Comparison of ENCODE assay signal across 21 cellular contexts in genomic region chr19:32800757-32801156, GRCh38.
DNase-seq lines count a peak whose midpoint lies in the region; ATAC-seq and TF ChIP-seq lines count a peak whose summit lies in the region.
"Had no signal": no experiment of that assay in that cellular context is flagged by ENCODE, and none has a peak within 500 bp of the region (broad histone marks: within the 10 kb centered on the region; RNA-seq: fewer than 3 reads in every experiment).

No MANE protein-coding gene starts in this region.

- no peak overlapping the region for H3K27ac Mint-ChIP-seq in stimulated activated naive CD8-positive, alpha-beta T cell treated with anti-CD3 and anti-CD28 coated beads, Interleukin-15, Interleukin-2, amounts not matched to agents 100 ng/mL and 50 ng/mL, for 24 hours
- H3K27ac Mint-ChIP-seq in activated naive CD8-positive, alpha-beta T cell treated with anti-CD3 and anti-CD28 coated beads for 36 hours: no peak overlapping the region
- H3K27ac Mint-ChIP-seq: CD14-positive monocyte had no signal

- H3K4me1 ChIP-seq in body of pancreas: no peaks in the 10 kb centered on the region
- H3K4me1 ChIP-seq: HAP-1, SJSA1 had no signal

- no peaks in the 10 kb centered on the region for H3K27me3 Mint-ChIP-seq in stimulated activated naive CD8-positive, alpha-beta T cell treated with anti-CD3 and anti-CD28 coated beads, Interleukin-15, Interleukin-2, amounts not matched to agents 100 ng/mL and 50 ng/mL, for 24 hours
- no peaks in the 10 kb centered on the region for H3K27me3 Mint-ChIP-seq in activated naive CD8-positive, alpha-beta T cell treated with anti-CD3 and anti-CD28 coated beads for 36 hours

- peaks cover 8% of the 10 kb centered on the region for H3K4me1 Mint-ChIP-seq in stimulated activated naive CD8-positive, alpha-beta T cell treated with anti-CD3 and anti-CD28 coated beads, Interleukin-15, Interleukin-2, amounts not matched to agents 100 ng/mL and 50 ng/mL, for 24 hours (ENCODE audit: low read depth)
- H3K4me1 Mint-ChIP-seq in activated naive CD8-positive, alpha-beta T cell treated with anti-CD3 and anti-CD28 coated beads for 36 hours: peaks cover 23% of the 10 kb centered on the region
- H3K4me1 Mint-ChIP-seq: CD14-positive monocyte had no signal

- no peaks in the 10 kb centered on the region for H3K36me3 ChIP-seq in body of pancreas (replicated peaks in 1 of 2; ENCODE audit: insufficient read depth in 1 of 2, low read depth in 2 of 2)
- H3K36me3 ChIP-seq: HAP-1, SJSA1 had no signal

- H3K4me3 Mint-ChIP-seq in stimulated activated naive CD8-positive, alpha-beta T cell treated with anti-CD3 and anti-CD28 coated beads, Interleukin-15, Interleukin-2, amounts not matched to agents 100 ng/mL and 50 ng/mL, for 24 hours: peak overlapping the region; percentile 5
- peak overlapping the region; percentile 45 for H3K4me3 Mint-ChIP-seq in activated naive CD8-positive, alpha-beta T cell treated with anti-CD3 and anti-CD28 coated beads for 36 hours
- H3K4me3 Mint-ChIP-seq: CD14-positive monocyte had no signal

- no peaks in the 10 kb centered on the region for H3K27me3 ChIP-seq in body of pancreas

- TF ChIP-seq CTCF in body of pancreas (IDR thresholded peaks at IDR 0.05): no peak

- no peak overlapping the region for H3K4me3 ChIP-seq in body of pancreas
- H3K4me3 ChIP-seq: HAP-1, SJSA1 had no signal

- intact Hi-C loops in body of pancreas (cut with DNase I): no loop called here

- no peak for ATAC-seq in stimulated activated naive CD8-positive, alpha-beta T cell treated with anti-CD3 and anti-CD28 coated beads, Interleukin-15, Interleukin-2, amounts not matched to agents 100 U/mL and 50 U/mL, for 24 hours
- no peak for ATAC-seq in body of pancreas
- ATAC-seq in HG02623 (IDR thresholded peaks at IDR 0.05; ENCODE audit: unreplicated experiment): no peak
- ATAC-seq: Right ventricle myocardium inferior had no signal

- no peak overlapping the region for H3K27ac ChIP-seq in body of pancreas
- H3K27ac ChIP-seq: SJSA1 had no signal

- DNase-seq in stimulated activated naive CD8-positive, alpha-beta T cell treated with anti-CD3 and anti-CD28 coated beads, Interleukin-15, Interleukin-2, amounts not matched to agents 100 U/mL and 50 U/mL, for 24 hours: no peak
- no peak for DNase-seq in activated naive CD8-positive, alpha-beta T cell treated with anti-CD3 and anti-CD28 coated beads for 36 hours
- DNase-seq in left kidney (ENCODE audit: low read depth, low spot score): peak; percentile 50
- no peak for DNase-seq in body of pancreas
- no peak for DNase-seq in Kasumi-1 (lab: John Stamatoyannopoulos, UW)
- DNase-seq: EL, GF-D8, KBM-7, MV-4-11, NCI-H1105 treated with DMSO at 0.1 percent for 48 hours, NCI-H1694, NCI-H2081, NCI-H2171, NCI-H345, NCI-H524 treated with DMSO at 0.1 percent for 48 hours had no signal

- 48 to 64% methylated on average over 4 of the region's 4 CpGs for WGBS in body of pancreas, 2 donors

- no peaks in the 10 kb centered on the region for H3K9me3 ChIP-seq in body of pancreas
- H3K9me3 ChIP-seq: HAP-1, SJSA1 had no signal

- H3K9me3 Mint-ChIP-seq in stimulated activated naive CD8-positive, alpha-beta T cell treated with anti-CD3 and anti-CD28 coated beads, Interleukin-15, Interleukin-2, amounts not matched to agents 100 ng/mL and 50 ng/mL, for 24 hours: no peaks in the 10 kb centered on the region
- H3K9me3 Mint-ChIP-seq in activated naive CD8-positive, alpha-beta T cell treated with anti-CD3 and anti-CD28 coated beads for 36 hours: no peaks in the 10 kb centered on the region
- H3K9me3 Mint-ChIP-seq: CD14-positive monocyte had no signal

- no peak for TF ChIP-seq POLR2A in body of pancreas (IDR thresholded peaks at IDR 0.05)

- no peaks in the 10 kb centered on the region for H3K36me3 Mint-ChIP-seq in stimulated activated naive CD8-positive, alpha-beta T cell treated with anti-CD3 and anti-CD28 coated beads, Interleukin-15, Interleukin-2, amounts not matched to agents 100 ng/mL and 50 ng/mL, for 24 hours (ENCODE audit: low read depth)
- H3K36me3 Mint-ChIP-seq in activated naive CD8-positive, alpha-beta T cell treated with anti-CD3 and anti-CD28 coated beads for 36 hours: no peaks in the 10 kb centered on the region
- H3K36me3 Mint-ChIP-seq: CD14-positive monocyte had no signal
